Comparison of ENCODE assay signal across 21 cellular contexts in the genomic region with DNA sequence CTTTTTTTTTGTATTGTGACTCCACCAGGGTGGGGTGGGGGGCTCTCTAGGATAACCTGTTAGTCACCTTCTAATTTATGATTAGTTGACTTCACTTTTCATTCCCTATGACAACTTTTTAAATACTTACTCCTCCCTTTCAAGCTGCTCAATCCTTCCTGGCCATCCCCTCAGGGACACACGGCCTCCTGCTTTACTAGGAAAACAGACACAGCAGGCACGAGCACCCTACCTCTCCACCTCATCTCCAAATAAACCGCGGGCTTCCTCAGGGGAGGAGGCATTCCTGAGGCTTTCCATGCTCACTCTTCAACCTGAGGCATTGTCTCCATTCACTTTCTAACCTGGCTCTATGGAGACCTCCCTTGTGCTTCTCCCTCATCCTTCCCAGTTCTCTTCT. TPM values are rescaled to one million over a fixed set of nuclear protein-coding genes. Genes with fewer than 3 reads are reported as not detected.
DNase-seq lines count a peak whose midpoint lies in the region; ATAC-seq, FAIRE-seq and TF ChIP-seq lines count a peak whose summit lies in the region.
"Had no signal": no experiment of that assay in that cellular context is flagged by ENCODE, and none has a peak within 500 bp of the region (broad histone marks: within the 10 kb centered on the region; RNA-seq: fewer than 3 reads in every experiment).

No MANE protein-coding gene starts in this region.

- no peaks in the 10 kb centered on the region for H3K27me3 ChIP-seq in BLaER1
- no peaks in the 10 kb centered on the region for H3K27me3 ChIP-seq in GM23338 (ENCODE audit: insufficient read depth)
- H3K27me3 ChIP-seq in GM12878 (replicated peaks in 1 of 2; ENCODE audit: control insufficient read depth in 2 of 2, insufficient read depth in 2 of 2, low read length in 1 of 2): no peaks in the 10 kb centered on the region

- SMC1A ChIA-PET in GM12878 (lab: Charles Lee; ENCODE audit: uncharacterized antibody, unreplicated experiment): interaction anchor here (1.0 to 10.7 kb wide), 5 partner anchors 10 to 91 kb away, joined by 3 to 169 read pairs (median 7); a partner anchor contains a TSS

- H3K27me3 Mint-ChIP-seq in GM23338 (ENCODE audit: insufficient read depth, low read depth, poor library complexity) (no peaks in the 10 kb centered on the region), mesothelial cell of epicardium (ENCODE audit: low read depth) (no peaks in the 10 kb centered on the region)

- in situ Hi-C loops in GM12878 (cut with MboI): no loop called here

- H4K20me1 ChIP-seq in BLaER1 (no peaks in the 10 kb centered on the region), GM23338 (replicated peaks; ENCODE audit: insufficient read depth) (no peaks in the 10 kb centered on the region; the same call in none of the 2 replicates), GM12878 (ENCODE audit: control insufficient read depth, insufficient read depth) (no peaks in the 10 kb centered on the region)

- H3K4me3 ChIP-seq in BLaER1: no peak overlapping the region
- no peak overlapping the region for H3K4me3 ChIP-seq in GM23338
- no peak overlapping the region for H3K4me3 ChIP-seq in GM12878
- H3K4me3 ChIP-seq: GM23248 had no signal

- H2AFZ ChIP-seq in GM23338 (no peak overlapping the region), GM12878 (ENCODE audit: control insufficient read depth, low read depth, low read length) (no peak overlapping the region)
- H2AFZ ChIP-seq: GM23248 had no signal

- no peak for FAIRE-seq in GM12878 (lab: Jason Lieb, UNC)
- FAIRE-seq: D721Med had no signal

- peak; percentile 28; the same call in 2 of the 3 replicates for ATAC-seq in GM23338
- ATAC-seq in GM12878: no peak

- H3K4me1 ChIP-seq in BLaER1 (peaks cover 44% of the 10 kb centered on the region), GM23338 (ENCODE audit: insufficient read depth) (peaks cover 35% of the 10 kb centered on the region), GM12878 (ENCODE audit: control insufficient read depth, insufficient read depth, low read length) (peaks cover 63% of the 10 kb centered on the region)

- H3K27ac ChIP-seq in BLaER1 (no peak overlapping the region), GM23338 (ENCODE audit: low read depth) (no peak overlapping the region), GM12878 (ENCODE audit: control insufficient read depth, insufficient read depth) (peak overlapping the region; percentile 43)
- H3K27ac ChIP-seq: 22Rv1, C4-2B, GM23248 had no signal

- no peak overlapping the region for H3K9ac ChIP-seq in BLaER1
- H3K9ac ChIP-seq in GM12878 (ENCODE audit: control insufficient read depth, insufficient read depth, low read length): no peak overlapping the region
- H3K9ac ChIP-seq: GM23248 had no signal

- H3K9me3 Mint-ChIP-seq in GM23338 (no peaks in the 10 kb centered on the region), mesothelial cell of epicardium (no peaks in the 10 kb centered on the region)
- H3K9me3 Mint-ChIP-seq: IgD-negative memory B cell had no signal

- POLR2A ChIA-PET in GM12878 (lab: Charles Lee): interaction anchor here (0.5 to 4.3 kb wide), 7 partner anchors 10 to 1096 kb away, joined by 3 to 28 read pairs (median 4); no protein-coding TSS in a partner anchor

- no peak for TF ChIP-seq POLR2A in GM12878 (IDR thresholded peaks at IDR 0.05; ENCODE audit: low read depth, low read length)

- peaks cover 53% of the 10 kb centered on the region for H3K4me1 Mint-ChIP-seq in GM23338
- peaks cover 46% of the 10 kb centered on the region for H3K4me1 Mint-ChIP-seq in mesothelial cell of epicardium
- H3K4me1 Mint-ChIP-seq: IgD-negative memory B cell had no signal

- peaks cover 19% of the 10 kb centered on the region for H3K36me3 Mint-ChIP-seq in GM23338 (ENCODE audit: low read depth)
- peaks cover 16% of the 10 kb centered on the region for H3K36me3 Mint-ChIP-seq in mesothelial cell of epicardium
- H3K36me3 Mint-ChIP-seq: CD4-positive, alpha-beta memory T cell; IgD-negative memory B cell had no signal

- 86% methylated on average over 4 of the region's 4 CpGs for WGBS in GM12878 (ENCODE audit: insufficient coverage, insufficient replicate concordance, low lambda C conversion rate, missing lambda C conversion rate)

- no peaks in the 10 kb centered on the region for H3K9me3 ChIP-seq in BLaER1
- no peaks in the 10 kb centered on the region for H3K9me3 ChIP-seq in GM12878 (replicated peaks; ENCODE audit: control insufficient read depth, insufficient read depth, low read length)

- TF ChIP-seq EP300 in GM12878 (IDR thresholded peaks at IDR 0.05; ENCODE audit: borderline replicate concordance in 1 of 2, control insufficient read depth in 1 of 2, low read depth in 2 of 2, low read length in 2 of 2): no peak

- H3F3A ChIP-seq in GM23338 (replicated peaks; ENCODE audit: low read depth): no peaks in the 10 kb centered on the region; the same call in 1 of the 2 replicates

- no TSS peak for BruUV-seq in GM12878 (replicated peaks; lab: Mats Ljungman, UMichigan)

- H3K79me2 ChIP-seq in GM23338 (replicated peaks; ENCODE audit: insufficient read depth) (peaks cover 12% of the 10 kb centered on the region), GM12878 (ENCODE audit: control insufficient read depth, insufficient read depth, low read length) (peaks cover 51% of the 10 kb centered on the region)

- CTCF ChIA-PET in GM12878 (lab: Yijun Ruan, JAX): interaction anchor here (1.6 to 10.0 kb wide), 4 partner anchors 18 to 95 kb away, joined by 3 to 135 read pairs (median 10); a partner anchor contains a TSS

- RAD21 ChIA-PET in GM12878 (lab: Charles Lee; ENCODE audit: unreplicated experiment): interaction anchor here (1.2 to 11.8 kb wide), 4 partner anchors 16 to 175 kb away, joined by 4 to 168 read pairs (median 12); a partner anchor contains a TSS

- DNase-seq in GM23338 (ENCODE audit: low spot score): no peak
- no peak for DNase-seq in GM12878 (ENCODE audit: low read depth, low spot score)
- DNase-seq in mesothelial cell of epicardium (ENCODE audit: low spot score in 2 of 2, unreplicated experiment in 2 of 2): no peak
- no peak for DNase-seq in 8988T
- no peak for DNase-seq in NCI-H2227 treated with DMSO at 0.1 percent for 48 hours (lab: John Stamatoyannopoulos, UW)
- DNase-seq in NCI-H1436 (lab: John Stamatoyannopoulos, UW): no peak
- DNase-seq in SK-N-DZ (ENCODE audit: low spot score): no peak
- DNase-seq: AML-193; CD4-positive, alpha-beta memory T cell; DMS153; DMS79 treated with DMSO at 0.1 percent for 48 hours; EL; GDM1; GM23248; H7 had no signal

- H3K9me2 ChIP-seq in GM23338 (ENCODE audit: insufficient read depth): no peaks in the 10 kb centered on the region; the same call in 1 of the 2 replicates

- TF ChIP-seq CTCF in GM23338 (conservative IDR thresholded peaks at IDR 0.05; ENCODE audit: low read depth in 2 of 2): no peak
- no peak for TF ChIP-seq CTCF in GM12878 (IDR thresholded peaks at IDR 0.05 in 2 of 3, conservative IDR thresholded peaks at IDR 0.05 in 1 of 3; ENCODE audit: control insufficient read depth in 2 of 3, extremely low read depth in 1 of 3, insufficient read depth in 1 of 3, low read depth in 3 of 3, low read length in 3 of 3)
- no peak for TF ChIP-seq CTCF in mesothelial cell of epicardium (IDR thresholded peaks at IDR 0.05; ENCODE audit: unreplicated experiment)

- H3K4me2 ChIP-seq in BLaER1: peak overlapping the region; percentile 69
- no peak overlapping the region for H3K4me2 ChIP-seq in GM23338
- 0 out of 2 replicates have a peak overlapping the region, but pooled peaks have one; percentile 14 for H3K4me2 ChIP-seq in GM12878 (ENCODE audit: control insufficient read depth, insufficient read depth)

- H3K36me3 ChIP-seq in BLaER1 (no peaks in the 10 kb centered on the region), GM23338 (ENCODE audit: insufficient read depth) (no peaks in the 10 kb centered on the region), GM12878 (ENCODE audit: control insufficient read depth in 2 of 2, insufficient read depth in 2 of 2, low read length in 1 of 2) (no peaks in the 10 kb centered on the region; a peak in 1 of 4 replicates)

- H3K27ac Mint-ChIP-seq in GM23338 (no peak overlapping the region), mesothelial cell of epicardium (peak overlapping the region; percentile 56)
- H3K27ac Mint-ChIP-seq: CD4-positive, alpha-beta memory T cell; IgD-negative memory B cell had no signal

- intact Hi-C loops in GM12878 (cut with micrococcal nuclease; ENCODE audit: unreplicated experiment): loop anchor here (10.0 kb wide), 1 partner anchor 387 kb away; no protein-coding TSS in a partner anchor

- TF ChIP-seq RAD21 in GM12878 (IDR thresholded peaks at IDR 0.05; ENCODE audit: insufficient read depth, low read depth, low read length): no peak

- no peak overlapping the region for H3K4me3 Mint-ChIP-seq in GM23338
- H3K4me3 Mint-ChIP-seq in mesothelial cell of epicardium: no peak overlapping the region
- H3K4me3 Mint-ChIP-seq: IgD-negative memory B cell had no signal

RNA-seq across cellular contexts. Expression of a gene that starts 33.0 kb away (rescaled TPM):
- 33.8 and 40.4 TPM in 2 replicates for total RNA-seq in GM23338 (2014; rRNA removed; shearing (Covaris generic))
- polyA plus RNA-seq in GM23338 (2016; fragmentation: Nextera tagmentation; extraction: Ambion mirVana): 14.8 and 15.9 TPM in 2 replicates
- 40.1 and 41.4 TPM in 2 replicates for total RNA-seq in GM12878 (2013; cell fraction: nucleolus; rRNA removed)
- 14.8 and 17.8 TPM in 2 replicates for total RNA-seq in GM12878 (2014; rRNA removed)
- 20.8 and 21.9 TPM in 2 replicates for total RNA-seq in GM12878 (2014; rRNA removed; fragmentation: Illumina TruSeq; extraction: Trizol)
- total RNA-seq in GM12878 (2021): 43.0 and 44.5 TPM in 2 replicates
- polyA plus RNA-seq in GM12878 (2011; ENCODE audit: low read depth): 6.5 TPM
- 47.4 and 82.7 TPM in 2 replicates for polyA plus RNA-seq in GM12878 (2011; rRNA removed)
- polyA plus RNA-seq in GM12878 (2011; cell fraction: cytosol; rRNA removed): 11.0 and 15.6 TPM in 2 replicates
- 32.3 and 32.5 TPM in 2 replicates for polyA plus RNA-seq in GM12878 (2011; cell fraction: nucleus; rRNA removed)
- polyA plus RNA-seq in GM12878 (2012): 18.1 and 21.1 TPM in 2 replicates
- 35.7 and 48.3 TPM in 2 replicates for polyA plus RNA-seq in GM12878 (2014; fragmentation: Illumina TruSeq; extraction: Trizol)
- 10 to 100 TPM; 13.4 to 14.1 TPM for polyA plus RNA-seq in GM12878 (2014; fragmentation: Nextera tagmentation; extraction: Ambion mirVana)
- polyA plus RNA-seq in GM12878 (2014; rRNA removed): 20.2 and 21.3 TPM in 2 replicates
- polyA plus RNA-seq in GM12878 (2016; fragmentation: Nextera tagmentation; extraction: Ambion mirVana): 10 to 100 TPM; 11.9 to 13.6 TPM
- polyA minus RNA-seq in GM12878 (2011; rRNA and poly(A)+ RNA removed): 26.6 and 46.6 TPM in 2 replicates
- 24.7 and 28.3 TPM in 2 replicates for polyA minus RNA-seq in GM12878 (2011; cell fraction: cytosol; rRNA and poly(A)+ RNA removed)
- 15.2 and 19.9 TPM in 2 replicates for polyA minus RNA-seq in GM12878 (2011; cell fraction: nucleus; rRNA and poly(A)+ RNA removed)
- total RNA-seq in mesothelial cell of epicardium: 42.0 to 49.9 TPM (median 46.3 TPM) in 3 replicates
- 6.1 TPM in 2 replicates for polyA plus RNA-seq in SK-N-DZ (2014; cell fraction: cytosol; rRNA removed)
- 10.8 and 29.8 TPM in 2 replicates for polyA plus RNA-seq in SK-N-DZ (2014; cell fraction: nucleus; rRNA removed)
- polyA plus RNA-seq: CD4-positive, alpha-beta memory T cell; IgD-negative memory B cell had no signal

RNA-seq across cellular contexts. Expression of a gene that starts 59.7 kb away (rescaled TPM):
- total RNA-seq in GM23338 (2014; rRNA removed; shearing (Covaris generic)): not detected in 2 replicates
- polyA plus RNA-seq in GM23338 (2016; fragmentation: Nextera tagmentation; extraction: Ambion mirVana) (not detected in 2 replicates), GM12878 (2011; rRNA removed) (not detected in 2 replicates), GM12878 (2014; fragmentation: Illumina TruSeq; extraction: Trizol) (not detected in 2 replicates), GM12878 (2014; fragmentation: Nextera tagmentation; extraction: Ambion mirVana) (under 1 TPM in 1 of 2 experiments, not detected in 1; 0.05 TPM), GM12878 (2014; rRNA removed) (not detected in 2 replicates), GM12878 (2016; fragmentation: Nextera tagmentation; extraction: Ambion mirVana) (not detected)
- not detected in 2 replicates for total RNA-seq in GM12878 (2013; cell fraction: nucleolus; rRNA removed)
- total RNA-seq in GM12878 (2014; rRNA removed) (not detected in 2 replicates), GM12878 (2014; rRNA removed; fragmentation: Illumina TruSeq; extraction: Trizol) (not detected in 2 replicates), GM12878 (2021) (0.93 and 1.2 TPM in 2 replicates), mesothelial cell of epicardium (2.2 TPM in 1 of 3 replicates, not detected in the others)
- polyA plus RNA-seq in GM12878 (2011; ENCODE audit: low read depth): not detected
- polyA plus RNA-seq in GM12878 (2011; cell fraction: cytosol; rRNA removed): not detected in 2 replicates
- polyA plus RNA-seq in GM12878 (2011; cell fraction: nucleus; rRNA removed): not detected in 2 replicates
- not detected in 2 replicates for polyA plus RNA-seq in GM12878 (2012)
- polyA minus RNA-seq in GM12878 (2011; rRNA and poly(A)+ RNA removed): not detected in 2 replicates
- not detected in 2 replicates for polyA minus RNA-seq in GM12878 (2011; cell fraction: cytosol; rRNA and poly(A)+ RNA removed)
- polyA minus RNA-seq in GM12878 (2011; cell fraction: nucleus; rRNA and poly(A)+ RNA removed): not detected in 2 replicates
- polyA plus RNA-seq in SK-N-DZ (2014; cell fraction: cytosol; rRNA removed): not detected in 2 replicates
- not detected in 2 replicates for polyA plus RNA-seq in SK-N-DZ (2014; cell fraction: nucleus; rRNA removed)
- total RNA-seq: CD4-positive, alpha-beta memory T cell; GM23248; H7; HT1080 had no signal
- polyA plus RNA-seq: CD4-positive, alpha-beta memory T cell; GM23248; IgD-negative memory B cell had no signal
